Comparison of ENCODE assay signal across 8 cellular contexts in the genomic region with DNA sequence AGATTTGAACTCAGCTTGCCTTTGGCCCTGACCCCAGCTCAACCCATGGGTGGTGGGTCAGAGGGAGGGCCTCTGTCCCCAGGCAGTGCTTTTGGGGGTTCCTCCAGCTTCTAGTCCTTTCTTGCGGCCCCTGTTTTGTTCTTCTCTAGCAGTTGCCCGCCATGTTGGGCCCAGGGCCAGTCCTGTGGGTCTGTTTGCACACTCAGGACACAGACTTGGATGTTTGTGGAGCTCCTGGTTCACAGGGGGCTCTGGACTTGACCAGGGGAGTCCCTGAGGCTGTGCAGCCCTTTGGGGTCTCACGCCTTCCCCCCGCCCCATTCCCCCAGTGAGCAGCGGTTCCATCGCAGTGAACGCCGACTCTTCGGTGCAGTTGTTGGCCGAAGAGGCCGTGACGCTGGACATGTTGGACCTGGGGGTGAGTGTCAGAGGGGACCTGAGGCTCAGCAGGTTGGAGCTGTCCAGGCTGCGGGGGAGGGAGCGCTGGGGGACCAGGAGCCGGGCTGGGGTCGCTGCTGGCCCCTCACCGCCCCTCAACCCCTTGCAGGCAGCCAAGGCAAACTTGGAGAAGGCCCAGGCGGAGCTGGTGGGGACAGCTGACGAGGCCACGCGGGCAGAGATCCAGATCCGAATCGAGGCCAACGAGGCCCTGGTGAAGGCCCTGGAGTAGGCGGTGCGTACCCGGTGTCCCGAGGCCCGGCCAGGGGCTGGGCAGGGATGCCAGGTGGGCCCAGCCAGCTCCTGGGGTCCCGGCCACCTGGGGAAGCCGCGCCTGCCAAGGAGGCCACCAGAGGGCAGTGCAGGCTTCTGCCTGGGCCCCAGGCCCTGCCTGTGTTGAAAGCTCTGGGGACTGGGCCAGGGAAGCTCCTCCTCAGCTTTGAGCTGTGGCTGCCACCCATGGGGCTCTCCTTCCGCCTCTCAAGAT. TPM values are rescaled to one million over a fixed set of nuclear protein-coding genes. Genes with fewer than 3 reads are reported as not detected.
DNase-seq lines count a peak whose midpoint lies in the region; ATAC-seq and TF ChIP-seq lines count a peak whose summit lies in the region.

No MANE protein-coding gene starts in this region.

- CTCF ChIA-PET in Panc1 (lab: Charles Lee) = interaction anchor here (0.6 to 2.5 kb wide), 9 partner anchors 9 to 189 kb away, joined by 3 to 46 read pairs (median 4); a partner anchor contains a TSS

- H3K27me3 ChIP-seq in Panc1 (ENCODE audit: control insufficient read depth, insufficient read depth, low read length) = no peaks in the 10 kb centered on the region

- peak overlapping the region; percentile 74 for H3K4me3 Mint-ChIP-seq in activated T-helper 1 cell treated with anti-CD3 and anti-CD28 coated beads, Interleukin-12 subunit alpha, Interleukin-12 subunit beta, Interleukin-2, Interleukin-4 antibody, amounts not matched to agents 30 ng/mL and 10 ng/mL and 1 ng/mL, durations not matched to agents 14 hours and 24 hours and 36 hours
- peak overlapping the region; percentile 60 for H3K4me3 Mint-ChIP-seq in nephron progenitor cell
- H3K4me3 Mint-ChIP-seq in stimulated activated naive CD8-positive, alpha-beta T cell treated with anti-CD3 and anti-CD28 coated beads, Interleukin-15, amount 100 ng/mL, for 72 hours = peak overlapping the region; percentile 75 to 82

- H3K27ac Mint-ChIP-seq in activated T-helper 1 cell treated with anti-CD3 and anti-CD28 coated beads, Interleukin-12 subunit alpha, Interleukin-12 subunit beta, Interleukin-2, Interleukin-4 antibody, amounts not matched to agents 30 ng/mL and 10 ng/mL and 1 ng/mL, durations not matched to agents 14 hours and 24 hours and 36 hours = no peak overlapping the region
- no peak overlapping the region for H3K27ac Mint-ChIP-seq in nephron progenitor cell
- peak overlapping the region in 1 of 2 donors; percentile 81 for H3K27ac Mint-ChIP-seq in stimulated activated naive CD8-positive, alpha-beta T cell treated with anti-CD3 and anti-CD28 coated beads, Interleukin-15, amount 100 ng/mL, for 72 hours

- POLR2A ChIA-PET in Panc1 (lab: Charles Lee) = interaction anchor here (0.6 to 1.0 kb wide), 3 partner anchors 22 to 29 kb away, joined by 4 to 10 read pairs (median 5); a partner anchor contains a TSS

- intact Hi-C loops in Panc1 (cut with micrococcal nuclease; ENCODE audit: unreplicated experiment) = no loop called here
- intact Hi-C loops in activated T-helper 1 cell treated with anti-CD3 and anti-CD28 coated beads, Interleukin-12 subunit alpha, Interleukin-12 subunit beta, Interleukin-2, Interleukin-4 antibody, amounts not matched to agents 30 ng/mL and 10 ng/mL and 1 ng/mL, durations not matched to agents 14 hours and 24 hours and 36 hours (cut with micrococcal nuclease) = loop anchor here (1.0 to 10.0 kb wide), 4 partner anchors 22 to 559 kb away; no protein-coding TSS in a partner anchor

- DNase-seq in CD1c-positive myeloid dendritic cell (ENCODE audit: extremely low spot score) (peak; percentile 90), HFF-Myc (ENCODE audit: extremely low read depth, low read depth) (no peak), Panc1 (ENCODE audit: low read depth, low spot score) (no peak), fibroblast of gingiva (ENCODE audit: low read depth) (peak; percentile 84), nephron progenitor cell (peak; percentile 89)
- peak; percentile 78 for DNase-seq in activated T-helper 1 cell treated with anti-CD3 and anti-CD28 coated beads, Interleukin-12 subunit alpha, Interleukin-12 subunit beta, Interleukin-2, Interleukin-4 antibody, amounts not matched to agents 30 ng/mL and 10 ng/mL and 1 ng/mL, durations not matched to agents 14 hours and 24 hours and 36 hours (ENCODE audit: low spot score)
- peak; percentile 87 to 89 for DNase-seq in stimulated activated naive CD8-positive, alpha-beta T cell treated with anti-CD3 and anti-CD28 coated beads, Interleukin-15, amount 100 ng/mL, for 72 hours

- peaks cover 19% of the 10 kb centered on the region for H3K4me1 Mint-ChIP-seq in activated T-helper 1 cell treated with anti-CD3 and anti-CD28 coated beads, Interleukin-12 subunit alpha, Interleukin-12 subunit beta, Interleukin-2, Interleukin-4 antibody, amounts not matched to agents 30 ng/mL and 10 ng/mL and 1 ng/mL, durations not matched to agents 14 hours and 24 hours and 36 hours (ENCODE audit: low read depth)
- peaks cover 30% of the 10 kb centered on the region for H3K4me1 Mint-ChIP-seq in nephron progenitor cell
- peaks cover 54% of the 10 kb centered on the region for H3K4me1 Mint-ChIP-seq in stimulated activated naive CD8-positive, alpha-beta T cell treated with anti-CD3 and anti-CD28 coated beads, Interleukin-15, amount 100 ng/mL, for 72 hours

- TF ChIP-seq CTCF in HFF-Myc (IDR thresholded peaks at IDR 0.05; ENCODE audit: low read depth, low read length, missing control alignments) (peak; percentile 92), Panc1 (IDR thresholded peaks at IDR 0.05) (peak; percentile 94), nephron progenitor cell (IDR thresholded peaks at IDR 0.05) (peak; percentile 87)

- no TSS peak for BruUV-seq in Panc1 (replicated peaks; lab: Mats Ljungman, UMichigan)

- peaks cover 34% of the 10 kb centered on the region for H3K4me1 ChIP-seq in Panc1 (ENCODE audit: control insufficient read depth, insufficient read depth, low read length)

- H3K9me3 ChIP-seq in Panc1 (ENCODE audit: control insufficient read depth, insufficient read depth, low read depth, low read length) = no peaks in the 10 kb centered on the region

- H3K36me3 ChIP-seq in Panc1 (ENCODE audit: control insufficient read depth, insufficient read depth, low read length) = no peaks in the 10 kb centered on the region; the same call in 1 of the 2 replicates

- ATAC-seq in Panc1 = peak; percentile 31
- ATAC-seq in stimulated activated naive CD8-positive, alpha-beta T cell treated with anti-CD3 and anti-CD28 coated beads, Interleukin-15, amount 100 ng/mL, for 72 hours = peak; percentile 52
- no peak for ATAC-seq in HG03280 (IDR thresholded peaks at IDR 0.05; ENCODE audit: unreplicated experiment)

- H3K27me3 Mint-ChIP-seq in activated T-helper 1 cell treated with anti-CD3 and anti-CD28 coated beads, Interleukin-12 subunit alpha, Interleukin-12 subunit beta, Interleukin-2, Interleukin-4 antibody, amounts not matched to agents 30 ng/mL and 10 ng/mL and 1 ng/mL, durations not matched to agents 14 hours and 24 hours and 36 hours (ENCODE audit: insufficient read depth) = peaks cover 8% of the 10 kb centered on the region
- H3K27me3 Mint-ChIP-seq in nephron progenitor cell (ENCODE audit: low read depth, poor library complexity) = no peaks in the 10 kb centered on the region
- H3K27me3 Mint-ChIP-seq in stimulated activated naive CD8-positive, alpha-beta T cell treated with anti-CD3 and anti-CD28 coated beads, Interleukin-15, amount 100 ng/mL, for 72 hours = peaks cover 5% of the 10 kb centered on the region

- H3K36me3 Mint-ChIP-seq in activated T-helper 1 cell treated with anti-CD3 and anti-CD28 coated beads, Interleukin-12 subunit alpha, Interleukin-12 subunit beta, Interleukin-2, Interleukin-4 antibody, amounts not matched to agents 30 ng/mL and 10 ng/mL and 1 ng/mL, durations not matched to agents 14 hours and 24 hours and 36 hours (ENCODE audit: low read depth) = no peaks in the 10 kb centered on the region
- no peaks in the 10 kb centered on the region for H3K36me3 Mint-ChIP-seq in nephron progenitor cell (ENCODE audit: low read depth)

- peak overlapping the region; percentile 80 for H3K27ac ChIP-seq in Panc1 (ENCODE audit: low read length)

- peak overlapping the region; percentile 79 for H3K4me3 ChIP-seq in HFF-Myc (replicated peaks; ENCODE audit: low read depth, low read length)
- peak overlapping the region; percentile 12 to 70; a peak in 3 of 4 replicates for H3K4me3 ChIP-seq in Panc1 (ENCODE audit: low read depth in 2 of 2, low read length in 2 of 2)

- no peaks in the 10 kb centered on the region for H3K9me3 Mint-ChIP-seq in activated T-helper 1 cell treated with anti-CD3 and anti-CD28 coated beads, Interleukin-12 subunit alpha, Interleukin-12 subunit beta, Interleukin-2, Interleukin-4 antibody, amounts not matched to agents 30 ng/mL and 10 ng/mL and 1 ng/mL, durations not matched to agents 14 hours and 24 hours and 36 hours
- H3K9me3 Mint-ChIP-seq in nephron progenitor cell = no peaks in the 10 kb centered on the region
- no peaks in the 10 kb centered on the region for H3K9me3 Mint-ChIP-seq in stimulated activated naive CD8-positive, alpha-beta T cell treated with anti-CD3 and anti-CD28 coated beads, Interleukin-15, amount 100 ng/mL, for 72 hours

- in situ Hi-C loops in Panc1 (cut with HindIII; ENCODE audit: low pct_unique_long_range_greater_than_20kb, low sequenced_read_pairs) = no loop called here

RNA-seq across cellular contexts. Expression of a gene that starts 2.5 kb away (rescaled TPM):
- 218 TPM for total RNA-seq in Panc1 (2021; ENCODE audit: unreplicated experiment)
- 365 TPM for polyA plus RNA-seq in Panc1 (2012; ENCODE audit: insufficient read length)
- 234 and 239 TPM in 2 replicates for total RNA-seq in activated T-helper 1 cell treated with anti-CD3 and anti-CD28 coated beads, Interleukin-12 subunit alpha, Interleukin-12 subunit beta, Interleukin-2, Interleukin-4 antibody, amounts not matched to agents 30 ng/mL and 10 ng/mL and 1 ng/mL, durations not matched to agents 14 hours and 24 hours and 36 hours

RNA-seq across cellular contexts. Expression of a gene that starts 4.4 kb away (rescaled TPM):
- total RNA-seq in Panc1 (2021; ENCODE audit: unreplicated experiment) = 118 TPM
- polyA plus RNA-seq in Panc1 (2012; ENCODE audit: insufficient read length) = 76.9 TPM
- total RNA-seq in activated T-helper 1 cell treated with anti-CD3 and anti-CD28 coated beads, Interleukin-12 subunit alpha, Interleukin-12 subunit beta, Interleukin-2, Interleukin-4 antibody, amounts not matched to agents 30 ng/mL and 10 ng/mL and 1 ng/mL, durations not matched to agents 14 hours and 24 hours and 36 hours = 87.6 and 91.6 TPM in 2 replicates

RNA-seq across cellular contexts. Expression of a gene that starts 6.2 kb away (rescaled TPM):
- 14.5 TPM for total RNA-seq in Panc1 (2021; ENCODE audit: unreplicated experiment)
- 16.4 TPM for polyA plus RNA-seq in Panc1 (2012; ENCODE audit: insufficient read length)
- total RNA-seq in activated T-helper 1 cell treated with anti-CD3 and anti-CD28 coated beads, Interleukin-12 subunit alpha, Interleukin-12 subunit beta, Interleukin-2, Interleukin-4 antibody, amounts not matched to agents 30 ng/mL and 10 ng/mL and 1 ng/mL, durations not matched to agents 14 hours and 24 hours and 36 hours = 1.5 and 1.8 TPM in 2 replicates

RNA-seq across cellular contexts. Expression of a gene that starts 25.1 kb away (rescaled TPM):
- 66.6 TPM for total RNA-seq in Panc1 (2021; ENCODE audit: unreplicated experiment)
- polyA plus RNA-seq in Panc1 (2012; ENCODE audit: insufficient read length) = 101 TPM
- 245 and 256 TPM in 2 replicates for total RNA-seq in activated T-helper 1 cell treated with anti-CD3 and anti-CD28 coated beads, Interleukin-12 subunit alpha, Interleukin-12 subunit beta, Interleukin-2, Interleukin-4 antibody, amounts not matched to agents 30 ng/mL and 10 ng/mL and 1 ng/mL, durations not matched to agents 14 hours and 24 hours and 36 hours

RNA-seq across cellular contexts. Expression of a gene that starts 31.3 kb away (rescaled TPM):
- 133 TPM for total RNA-seq in Panc1 (2021; ENCODE audit: unreplicated experiment)
- polyA plus RNA-seq in Panc1 (2012; ENCODE audit: insufficient read length) = 204 TPM
- total RNA-seq in activated T-helper 1 cell treated with anti-CD3 and anti-CD28 coated beads, Interleukin-12 subunit alpha, Interleukin-12 subunit beta, Interleukin-2, Interleukin-4 antibody, amounts not matched to agents 30 ng/mL and 10 ng/mL and 1 ng/mL, durations not matched to agents 14 hours and 24 hours and 36 hours = 119 and 128 TPM in 2 replicates

Comparison
In these comparisons a context has a peak if more than half of its experiments do, and no peak if none do; other contexts are left out.
1. DNase-seq: peak in CD1c-positive myeloid dendritic cell (single experiment), activated T-helper 1 cell treated with anti-CD3 and anti-CD28 coated beads, Interleukin-12 subunit alpha, Interleukin-12 subunit beta, Interleukin-2, Interleukin-4 antibody, amounts not matched to agents 30 ng/mL and 10 ng/mL and 1 ng/mL, durations not matched to agents 14 hours and 24 hours and 36 hours (single experiment), fibroblast of gingiva (single experiment), nephron progenitor cell (single experiment) and stimulated activated naive CD8-positive, alpha-beta T cell treated with anti-CD3 and anti-CD28 coated beads, Interleukin-15, amount 100 ng/mL, for 72 hours (2 of 2); none in HFF-Myc (single experiment) and Panc1 (single experiment).
2. Peak in every context shown above with its lines, with median percentiles within 50 percentile points of each other: CTCF ChIP-seq and H3K4me3 Mint-ChIP-seq.